In the genomic region with DNA sequence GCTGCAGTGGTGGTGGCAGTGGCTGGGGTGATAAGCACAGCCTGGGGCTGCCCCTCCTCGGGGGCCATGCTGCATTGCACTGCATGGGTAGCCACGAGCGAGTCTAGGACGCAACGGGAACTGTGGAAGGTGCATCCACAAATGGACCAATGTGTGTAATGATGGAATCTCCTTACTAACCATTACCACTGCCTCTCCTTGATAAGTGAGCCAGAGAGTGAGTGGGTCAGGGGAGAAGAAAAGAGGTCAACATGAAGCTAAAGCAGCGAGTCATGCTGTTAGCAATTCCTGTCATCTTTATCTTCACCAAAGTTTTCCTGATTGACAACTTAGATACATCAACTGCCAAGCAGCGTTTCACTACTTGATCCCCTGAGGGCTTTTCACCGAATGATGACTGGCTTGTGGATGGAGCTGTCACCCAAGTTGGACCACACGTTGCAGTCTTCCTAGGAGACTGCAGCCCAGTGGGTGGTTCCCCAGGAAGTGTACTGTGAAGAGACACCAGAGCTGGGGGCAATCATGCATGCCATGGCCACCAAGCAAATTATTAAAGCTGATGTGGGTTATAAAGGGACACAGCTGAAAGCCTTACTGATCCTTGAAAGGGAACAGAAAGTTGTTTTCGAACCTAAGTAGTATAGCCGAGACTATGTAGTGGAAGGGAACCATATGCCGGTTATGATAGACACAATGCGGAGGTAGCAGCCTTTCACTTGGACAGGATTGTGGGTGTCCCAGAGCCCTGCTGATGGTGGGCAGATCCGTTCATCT, we compare ENCODE assay signal across 12 cellular contexts. TPM values are rescaled to one million over a fixed set of nuclear protein-coding genes. Genes with fewer than 3 reads are reported as not detected.
DNase-seq lines count a peak whose midpoint lies in the region; ATAC-seq and TF ChIP-seq lines count a peak whose summit lies in the region.
"Had no signal": no experiment of that assay in that cellular context is flagged by ENCODE, and none has a peak within 500 bp of the region (broad histone marks: within the 10 kb centered on the region; RNA-seq: fewer than 3 reads in every experiment).

No MANE protein-coding gene starts in this region.

- H3K9me3 Mint-ChIP-seq in Calu3 (ENCODE audit: low read depth, unreplicated experiment): no peaks in the 10 kb centered on the region
- H3K9me3 Mint-ChIP-seq: activated naive CD4-positive, alpha-beta T cell treated with anti-CD3 and anti-CD28 coated beads for 36 hours had no signal

- H3K4me1 Mint-ChIP-seq in T-helper 17 cell (peaks cover 2% of the 10 kb centered on the region), Calu3 (ENCODE audit: low read depth, unreplicated experiment) (no peaks in the 10 kb centered on the region)

- CTCF ChIA-PET in Calu3 (lab: Charles Lee): no interaction called here

- intact Hi-C loops in head of caudate nucleus (cut with DNase I): no loop called here
- intact Hi-C loops in Calu3 (cut with micrococcal nuclease; ENCODE audit: unreplicated experiment): no loop called here

- ATAC-seq in GM18498 (IDR thresholded peaks at IDR 0.05; ENCODE audit: unreplicated experiment): peak; percentile 95
- ATAC-seq in GM19468 (IDR thresholded peaks at IDR 0.05; ENCODE audit: extremely low read depth, unreplicated experiment): peak; percentile 96
- peak; percentile 92 for ATAC-seq in HG03060 (IDR thresholded peaks at IDR 0.05; ENCODE audit: low read depth, unreplicated experiment)
- ATAC-seq in T-helper 17 cell: peak; percentile 80

- no TSS peak for BruUV-seq in Calu3 (replicated peaks; lab: Mats Ljungman, UMichigan)

- H3K9me3 ChIP-seq in T-helper 17 cell (ENCODE audit: control insufficient read depth, low read length, poor library complexity, severe bottlenecking): no peaks in the 10 kb centered on the region

- no peak overlapping the region for H3K27ac Mint-ChIP-seq in T-helper 17 cell
- H3K27ac Mint-ChIP-seq in Calu3 (ENCODE audit: unreplicated experiment): no peak overlapping the region
- H3K27ac Mint-ChIP-seq: activated naive CD4-positive, alpha-beta T cell treated with anti-CD3 and anti-CD28 coated beads for 36 hours had no signal

- peaks cover 39% of the 10 kb centered on the region for H3K27me3 Mint-ChIP-seq in T-helper 17 cell
- peaks cover 41% of the 10 kb centered on the region for H3K27me3 Mint-ChIP-seq in Calu3 (ENCODE audit: unreplicated experiment)

- H3K4me3 Mint-ChIP-seq in T-helper 17 cell (no peak overlapping the region), Calu3 (ENCODE audit: low read depth, unreplicated experiment) (no peak overlapping the region)
- H3K4me3 Mint-ChIP-seq: activated naive CD4-positive, alpha-beta T cell treated with anti-CD3 and anti-CD28 coated beads for 36 hours had no signal

- TF ChIP-seq CTCF in Calu3 (IDR thresholded peaks at IDR 0.05; ENCODE audit: unreplicated experiment): no peak

- DNase-seq in T-helper 17 cell: no peak
- DNase-seq in head of caudate nucleus: no peak
- no peak for DNase-seq in Kasumi-1 (lab: John Stamatoyannopoulos, UW)
- DNase-seq in activated CD4-positive, CD25-positive, alpha-beta regulatory T cell treated with anti-CD3 and anti-CD28 coated beads, Interleukin-2, amount 50 U/mL, for 72 hours: no peak
- no peak for DNase-seq in Calu3
- DNase-seq: activated naive CD4-positive, alpha-beta T cell treated with anti-CD3 and anti-CD28 coated beads for 36 hours; dorsolateral prefrontal cortex; NCI-H69 had no signal

- H3K36me3 Mint-ChIP-seq in T-helper 17 cell (ENCODE audit: low read depth): peaks cover 4% of the 10 kb centered on the region
- no peaks in the 10 kb centered on the region for H3K36me3 Mint-ChIP-seq in Calu3 (ENCODE audit: insufficient read depth, unreplicated experiment)

RNA-seq across cellular contexts. Expression of a gene that starts 20.6 kb away (rescaled TPM):
- total RNA-seq in T-helper 17 cell (not detected), Calu3 (2022) (not detected in 2 replicates)
- total RNA-seq: activated naive CD4-positive, alpha-beta T cell treated with anti-CD3 and anti-CD28 coated beads for 36 hours; HT1080 had no signal

RNA-seq across cellular contexts. Expression of a gene that starts 34.7 kb away (rescaled TPM):
- total RNA-seq in T-helper 17 cell (10 to 100 TPM; 85.7 to 87.4 TPM), Calu3 (2022) (143 and 148 TPM in 2 replicates)
